Comparison of ENCODE assay signal across 7 cellular contexts in genomic region chr16:9138021-9138680, GRCh38.
"Had no signal": no experiment of that assay in that cellular context is flagged by ENCODE, and none has a peak within 500 bp of the region (broad histone marks: within the 10 kb centered on the region; RNA-seq: fewer than 3 reads in every experiment).

No MANE protein-coding gene starts in this region.

- H3K9me3 ChIP-seq: pancreas, stomach, suprapubic skin, tibial nerve, uterus had no signal

- H3K4me1 ChIP-seq: foreskin keratinocyte, uterus had no signal

- H3K4me3 ChIP-seq: cardiac muscle cell, pancreas, suprapubic skin, tibial nerve, uterus had no signal

- H3K36me3 ChIP-seq: cardiac muscle cell, pancreas, stomach, suprapubic skin, tibial nerve, uterus had no signal

- DNase-seq: foreskin keratinocyte had no signal

- H3K27ac ChIP-seq: cardiac muscle cell, foreskin keratinocyte, pancreas, stomach, suprapubic skin, tibial nerve, uterus had no signal

- H3K27me3 ChIP-seq: cardiac muscle cell, foreskin keratinocyte, pancreas, stomach, tibial nerve, uterus had no signal

- FAIRE-seq: pancreas had no signal
